8 cellular contexts compared by ENCODE assay signal in genomic region chr15:65400760-65401606, GRCh38. TPM values are rescaled to one million over a fixed set of nuclear protein-coding genes. Genes with fewer than 3 reads are reported as not detected.
DNase-seq lines count a peak whose midpoint lies in the region; ATAC-seq and TF ChIP-seq lines count a peak whose summit lies in the region.

No MANE protein-coding gene starts in this region.

- H3K4me1 ChIP-seq in liver (ENCODE audit: control insufficient read depth in 4 of 4, insufficient read depth in 4 of 4, low read length in 3 of 4), result peaks cover 0 to 5% (median 0%) of the 10 kb centered on the region in 4 donors

- no peak overlapping the region for H3K4me3 ChIP-seq in AG09309 (ENCODE audit: control insufficient read depth, low read depth, low read length)
- H3K4me3 ChIP-seq in coronary artery, result no peak overlapping the region
- no peak overlapping the region for H3K4me3 ChIP-seq in liver (ENCODE audit: low read depth in 1 of 3, low read length in 3 of 3)

- H3K4me1 Mint-ChIP-seq in stimulated activated effector memory CD8-positive, alpha-beta T cell treated with anti-CD3 and anti-CD28 coated beads, Interleukin-12 subunit alpha, Interleukin-12 subunit beta, amount 100 ng/mL, for 72 hours, result peaks cover 12% of the 10 kb centered on the region

- no peaks in the 10 kb centered on the region for H3K36me3 Mint-ChIP-seq in stimulated activated effector memory CD8-positive, alpha-beta T cell treated with anti-CD3 and anti-CD28 coated beads, Interleukin-12 subunit alpha, Interleukin-12 subunit beta, amount 100 ng/mL, for 72 hours

- TF ChIP-seq RAD21 in liver (IDR thresholded peaks at IDR 0.05), result peak; percentile 62 to 82

- peak; percentile 77 for ATAC-seq in stimulated activated effector memory CD8-positive, alpha-beta T cell treated with anti-CD3 and anti-CD28 coated beads, Interleukin-12 subunit alpha, Interleukin-12 subunit beta, amount 100 ng/mL, for 72 hours
- ATAC-seq in GM18868 (IDR thresholded peaks at IDR 0.05; ENCODE audit: unreplicated experiment), result no peak

- no peak overlapping the region for H3K27ac Mint-ChIP-seq in stimulated activated effector memory CD8-positive, alpha-beta T cell treated with anti-CD3 and anti-CD28 coated beads, Interleukin-12 subunit alpha, Interleukin-12 subunit beta, amount 100 ng/mL, for 72 hours

- H3K9me3 ChIP-seq in liver (ENCODE audit: control insufficient read depth in 4 of 4, low read length in 3 of 4), result no peaks in the 10 kb centered on the region

- H3K27ac ChIP-seq in VCaP, result no peak overlapping the region
- H3K27ac ChIP-seq in coronary artery, result no peak overlapping the region
- H3K27ac ChIP-seq in liver (ENCODE audit: low read depth in 1 of 2, low read length in 2 of 2), result no peak overlapping the region

- TF ChIP-seq CTCF in AG09309 (IDR thresholded peaks at IDR 0.05; ENCODE audit: control insufficient read depth, insufficient read depth, low read depth, low read length, missing control alignments), result peak; percentile 93
- TF ChIP-seq CTCF in GM20000 (IDR thresholded peaks at IDR 0.05; ENCODE audit: extremely low read depth, missing control alignments), result peak; percentile 72
- peak; percentile 85 for TF ChIP-seq CTCF in VCaP (conservative IDR thresholded peaks at IDR 0.05)
- peak; percentile 42 for TF ChIP-seq CTCF in coronary artery (IDR thresholded peaks at IDR 0.05)
- TF ChIP-seq CTCF in liver (IDR thresholded peaks at IDR 0.05; ENCODE audit: low read depth, low read length, missing input control), result peak; percentile 66

- H3K4me3 Mint-ChIP-seq in stimulated activated effector memory CD8-positive, alpha-beta T cell treated with anti-CD3 and anti-CD28 coated beads, Interleukin-12 subunit alpha, Interleukin-12 subunit beta, amount 100 ng/mL, for 72 hours, result no peak overlapping the region

- 30% methylated on average over 11 of the region's 11 CpGs for WGBS in liver

- H3K36me3 ChIP-seq in liver (ENCODE audit: control insufficient read depth in 4 of 4, insufficient read depth in 3 of 4, low read depth in 1 of 4, low read length in 3 of 4), result no peaks in the 10 kb centered on the region

- H3K9me3 Mint-ChIP-seq in stimulated activated effector memory CD8-positive, alpha-beta T cell treated with anti-CD3 and anti-CD28 coated beads, Interleukin-12 subunit alpha, Interleukin-12 subunit beta, amount 100 ng/mL, for 72 hours, result no peaks in the 10 kb centered on the region

- DNase-seq in AG09309 (ENCODE audit: low read depth) (no peak), GM20000 (ENCODE audit: low spot score) (peak; percentile 86), NCI-H2196 treated with DMSO at 0.1 percent for 48 hours (lab: John Stamatoyannopoulos, UW; ENCODE audit: unreplicated experiment) (peak; percentile 60), coronary artery (ENCODE audit: low spot score) (no peak)
- peak in 1 of 2 donors; percentile 70 for DNase-seq in stimulated activated effector memory CD8-positive, alpha-beta T cell treated with anti-CD3 and anti-CD28 coated beads, Interleukin-12 subunit alpha, Interleukin-12 subunit beta, amount 100 ng/mL, for 72 hours (ENCODE audit: low spot score in 2 of 2)

- peaks cover 0 to 3% (median 0%) of the 10 kb centered on the region in 4 donors for H3K27me3 ChIP-seq in liver (ENCODE audit: control insufficient read depth in 4 of 4, insufficient read depth in 4 of 4, low read length in 3 of 4)

- H3K9ac ChIP-seq in liver (ENCODE audit: low read depth in 1 of 2, low read length in 2 of 2), result no peak overlapping the region

TF ChIP-seq in liver, 16 proteins besides CTCF, POLR2A, EP300 and RAD21:
- TF ChIP-seq JUND (IDR thresholded peaks at IDR 0.05) (no peak), SP1 (IDR thresholded peaks at IDR 0.05) (no peak), ZBTB33 (IDR thresholded peaks at IDR 0.05) (no peak), HNF4A (conservative IDR thresholded peaks at IDR 0.05) (peak in 1 of 2 donors; percentile 6), YY1 (IDR thresholded peaks at IDR 0.05) (no peak), GABPA (IDR thresholded peaks at IDR 0.05 in 1 of 2, conservative IDR thresholded peaks at IDR 0.05 in 1 of 2) (no peak), FOXA1 (IDR thresholded peaks at IDR 0.05) (no peak), HNF4G (IDR thresholded peaks at IDR 0.05) (no peak), FOXA2 (IDR thresholded peaks at IDR 0.05) (no peak), RXRA (IDR thresholded peaks at IDR 0.05) (peak in 1 of 2 donors; percentile 47), EGR1 (IDR thresholded peaks at IDR 0.05; ENCODE audit: low read depth in 2 of 2) (no peak), NR2F2 (IDR thresholded peaks at IDR 0.05) (peak; percentile 38), MAX (IDR thresholded peaks at IDR 0.05) (no peak), TAF1 (conservative IDR thresholded peaks at IDR 0.05) (no peak), ATF3 (IDR thresholded peaks at IDR 0.05) (no peak), REST (IDR thresholded peaks at IDR 0.05) (no peak)

RNA-seq across cellular contexts. Expression of gene IGDCC4, which starts 21.8 kb away (rescaled TPM):
- 1 to 10 TPM in 1 of 2 donors, under 1 TPM in 1; under 0.01 to 6.1 TPM for total RNA-seq in liver
- not detected for polyA plus RNA-seq in liver

RNA-seq across cellular contexts. Expression of gene IGDCC3, which starts 23.2 kb away (rescaled TPM):
- 1 to 10 TPM in 1 of 2 donors, not detected in 1; 1.5 TPM for total RNA-seq in liver
- not detected for polyA plus RNA-seq in liver

Comparison
In these comparisons a context has a peak if more than half of its experiments do, and no peak if none do; other contexts are left out.
1. DNase-seq: peak in GM20000 (single experiment) and NCI-H2196 treated with DMSO at 0.1 percent for 48 hours (single experiment); none in AG09309 (single experiment) and coronary artery (single experiment).
2. CTCF ChIP-seq: peak in every context shown above with its lines; median percentile 93 in AG09309; 85 in VCaP; 72 in GM20000; 66 in liver; 42 in coronary artery.